ENCODE assay signal across 1 cellular context in genomic region chr16:30000768-30001631, GRCh38.
TF ChIP-seq lines count a peak whose summit lies in the region.

No MANE protein-coding gene starts in this region.

TF ChIP-seq in K562, 482 proteins besides CTCF, POLR2A, EP300 and RAD21:
- TF ChIP-seq POU5F1 (IDR thresholded peaks at IDR 0.05; ENCODE audit: borderline replicate concordance, low read depth, low read length, partially characterized antibody) (no peak), ILK (tag; IDR thresholded peaks at IDR 0.05; ENCODE audit: borderline replicate concordance, low read depth) (no peak), POLR2G (IDR thresholded peaks at IDR 0.05; ENCODE audit: low read depth, low read length) (peak; percentile 28), CTCFL (IDR thresholded peaks at IDR 0.05; ENCODE audit: borderline replicate concordance, insufficient read depth, low read depth, low read length, poor library complexity, severe bottlenecking) (peak; percentile 46), CTBP1 (IDR thresholded peaks at IDR 0.05; ENCODE audit: borderline replicate concordance) (no peak), SREBF1 (IDR thresholded peaks at IDR 0.05; ENCODE audit: borderline replicate concordance, low read depth, low read length) (no peak), DNMT1 (IDR thresholded peaks at IDR 0.05) (no peak), ZZZ3 (IDR thresholded peaks at IDR 0.05) (no peak), CEBPB (tag; IDR thresholded peaks at IDR 0.05) (no peak), SUPT5H (IDR thresholded peaks at IDR 0.05) (no peak)
